Comparison of ENCODE assay signal across 8 cellular contexts in genomic region chr5:87413116-87413645, GRCh38. TPM values are rescaled to one million over a fixed set of nuclear protein-coding genes. Genes with fewer than 3 reads are reported as not detected.
A peak's percentile ranks its signal among the peaks of the same experiment; 100 is the strongest.
DNase-seq lines count a peak whose midpoint lies in the region; ATAC-seq and TF ChIP-seq lines count a peak whose summit lies in the region.

No MANE protein-coding gene starts in this region.

- intact Hi-C loops in heart right ventricle (cut with DNase I) (loop anchor here in 2 of 10 donors (5.0 to 10.0 kb wide), 2 partner anchors 146 to 148 kb away; partner anchors contain the start of gene RASA1 (in 2 of the 2)), left cardiac atrium (cut with DNase I) (no loop called here)

- TF ChIP-seq CTCF in heart right ventricle (IDR thresholded peaks at IDR 0.05) (no peak), WERI-Rb-1 (IDR thresholded peaks at IDR 0.05; ENCODE audit: low read depth, low read length) (no peak), omental fat pad (IDR thresholded peaks at IDR 0.05) (no peak)

- H3K27ac ChIP-seq in heart right ventricle = peak overlapping the region; percentile 57 to 100 (median 98)
- peak overlapping the region; percentile 67 for H3K27ac ChIP-seq in WERI-Rb-1
- H3K27ac ChIP-seq in subcutaneous abdominal adipose tissue (ENCODE audit: low read depth, low read length) = peak overlapping the region; percentile 93

- WGBS in heart right ventricle, 2 donors = 28 to 30% methylated on average over 7 of the region's 7 CpGs

- H3K4me1 ChIP-seq in heart right ventricle (peaks cover 0 to 42% (median 16%) of the 10 kb centered on the region in 9 donors), iPS-15b (ENCODE audit: control insufficient read depth, insufficient read depth, low read length) (no peaks in the 10 kb centered on the region), subcutaneous abdominal adipose tissue (ENCODE audit: control insufficient read depth in 5 of 5, insufficient read depth in 5 of 5, low read length in 5 of 5) (peaks cover 0 to 26% (median 15%) of the 10 kb centered on the region in 5 donors)

- H3K27me3 ChIP-seq in heart right ventricle (no peaks in the 10 kb centered on the region), WERI-Rb-1 (ENCODE audit: insufficient read depth, low read depth, severe bottlenecking) (no peaks in the 10 kb centered on the region), iPS-15b (ENCODE audit: control insufficient read depth, insufficient read depth, low read length) (no peaks in the 10 kb centered on the region), subcutaneous abdominal adipose tissue (ENCODE audit: control insufficient read depth in 5 of 5, insufficient read depth in 4 of 5, low read length in 5 of 5) (no peaks in the 10 kb centered on the region)

- H3K9ac ChIP-seq in iPS-15b (ENCODE audit: low read depth, low read length) (peak overlapping the region; percentile 73), subcutaneous abdominal adipose tissue (ENCODE audit: low read length in 5 of 5) (peak overlapping the region; percentile 64 to 100 (median 94))

- H3K4me3 ChIP-seq in heart right ventricle (peak overlapping the region; percentile 77 to 98 (median 87)), WERI-Rb-1 (ENCODE audit: low read depth, low read length) (peak overlapping the region; percentile 95), iPS-15b (ENCODE audit: low read depth, low read length) (peak overlapping the region; percentile 99), subcutaneous abdominal adipose tissue (ENCODE audit: low read depth in 1 of 5, low read length in 5 of 5) (peak overlapping the region; percentile 83 to 99 (median 95))

- H3K36me3 ChIP-seq in heart right ventricle (peaks cover 0 to 30% (median 14%) of the 10 kb centered on the region in 9 donors), WERI-Rb-1 (peaks cover 30% of the 10 kb centered on the region), iPS-15b (ENCODE audit: control insufficient read depth, insufficient read depth, low read length) (peaks cover 7% of the 10 kb centered on the region), subcutaneous abdominal adipose tissue (ENCODE audit: control insufficient read depth in 5 of 5, insufficient read depth in 5 of 5, low read length in 5 of 5) (peaks cover 11 to 18% (median 17%) of the 10 kb centered on the region in 5 donors)

- DNase-seq in heart right ventricle (no peak), left cardiac atrium (no peak), WERI-Rb-1 (no peak), omental fat pad (ENCODE audit: low spot score) (no peak)
- DNase-seq in activated CD4-positive, alpha-beta T cell treated with anti-CD3 and anti-CD28 coated beads, Interleukin-2, amount 50 U/mL, for 1 hour = no peak

- ATAC-seq in heart right ventricle (peak in 1 of 8 donors; percentile 0), left cardiac atrium (no peak), HG03060 (IDR thresholded peaks at IDR 0.05; ENCODE audit: low read depth, unreplicated experiment) (peak; percentile 3), omental fat pad (ENCODE audit: low FRiP score) (no peak)

- no peaks in the 10 kb centered on the region for H3K9me3 ChIP-seq in heart right ventricle
- H3K9me3 ChIP-seq in WERI-Rb-1 (ENCODE audit: severe bottlenecking) = no peaks in the 10 kb centered on the region
- no peaks in the 10 kb centered on the region for H3K9me3 ChIP-seq in iPS-15b (ENCODE audit: control insufficient read depth, insufficient read depth, low read length)
- no peaks in the 10 kb centered on the region for H3K9me3 ChIP-seq in subcutaneous abdominal adipose tissue (ENCODE audit: control insufficient read depth in 5 of 5, low read length in 5 of 5)

RNA-seq across cellular contexts. Expression of gene CCNH, which starts 0.5 kb away (rescaled TPM):
- total RNA-seq in heart right ventricle (10 to 100 TPM; 23.5 to 34.8 (median 24.5) TPM), left cardiac atrium (10 to 100 TPM; 21.2 to 38.1 TPM), omental fat pad (100 to 1,000 TPM; 191 to 370 (median 240) TPM)
- polyA plus RNA-seq in heart right ventricle = 10 to 100 TPM; 23.7 to 36.2 TPM

Comparison
In these comparisons a context has a peak if more than half of its experiments do, and no peak if none do; other contexts are left out.
1. RNA of gene CCNH, which starts 0.5 kb away (total RNA-seq): 191 to 370 TPM in omental fat pad; 21.2 to 38.1 TPM in left cardiac atrium and 23.5 to 34.8 TPM in heart right ventricle; every median in the first group is over 4 times any median in the second.
2. Peak in every context shown above with its lines, with median percentiles within 50 percentile points of each other: H3K27ac ChIP-seq and H3K4me3 ChIP-seq.